ENCODE assay signal across 27 cellular contexts in genomic region chr5:5532306-5533076, GRCh38.
"Had no signal": no experiment of that assay in that cellular context is flagged by ENCODE, and none has a peak within 500 bp of the region (broad histone marks: within the 10 kb centered on the region; RNA-seq: fewer than 3 reads in every experiment).

No MANE protein-coding gene starts in this region.

- H3K9ac ChIP-seq: neural progenitor cell, parathyroid adenoma had no signal

- H3K4me1 ChIP-seq: neural progenitor cell, parathyroid adenoma, psoas muscle, spleen, stomach, thyroid gland, tibial nerve, upper lobe of left lung had no signal

- H3K4me3 ChIP-seq: neural progenitor cell, ovary, psoas muscle, skin epidermis, smooth muscle cell, spleen, stomach, thoracic aorta, thyroid gland, tibial nerve, upper lobe of left lung had no signal

- H3K27me3 ChIP-seq: neural progenitor cell, neutrophil, ovary, thyroid gland, tibial nerve, upper lobe of left lung had no signal

- ATAC-seq: naive thymus-derived CD4-positive, alpha-beta T cell; natural killer cell; psoas muscle; right cardiac atrium; sciatic nerve; stimulated activated memory B cell treated with anti-CD40 and anti-IgM and Interleukin-4, amounts not matched to agents 10 μg/mL and 1 μg/mL and 100 μg/mL, for 72 hours had no signal

- DNase-seq: naive thymus-derived CD4-positive, alpha-beta T cell; natural killer cell; nucleus accumbens; ovary; psoas muscle; right cardiac atrium; spleen; stimulated activated CD4-positive, alpha-beta T cell treated with anti-CD3 and anti-CD28 coated beads, Interleukin-12 subunit alpha, Interleukin-12 subunit beta, amount 100 ng/mL, for 4 hours; stimulated activated CD4-positive, alpha-beta T cell treated with anti-CD3 and anti-CD28 coated beads, Interleukin-1b, Interleukin-23, amount 100 ng/mL, for 48 hours; stimulated activated CD4-positive, alpha-beta T cell treated with anti-CD3 and anti-CD28 coated beads, Interleukin-4, amount 100 ng/mL, for 1 hour; stimulated activated CD4-positive, alpha-beta T cell treated with anti-CD3 and anti-CD28 coated beads, Interleukin-4, amount 100 ng/mL, for 4 hours; stimulated activated CD8-positive, alpha-beta memory T cell treated with anti-CD3 and anti-CD28 coated beads, Interleukin-4, amount 100 ng/mL, for 48 hours; stimulated activated naive CD4-positive, alpha-beta T cell; stomach; thyroid gland; trophoblast cell; upper lobe of left lung had no signal

- H2AFZ ChIP-seq: neural progenitor cell, parathyroid adenoma had no signal

- H3K27ac ChIP-seq: neural progenitor cell, neutrophil, ovary, parathyroid adenoma, psoas muscle, skin epidermis, spleen, stomach, thoracic aorta, thyroid gland, tibial nerve, upper lobe of left lung had no signal

- H3K4me2 ChIP-seq: neural progenitor cell, smooth muscle cell had no signal

- FAIRE-seq: urothelium cell line had no signal

- H3K36me3 ChIP-seq: neural progenitor cell, neutrophil, ovary, spleen, stomach, thoracic aorta, thyroid gland, tibial nerve, upper lobe of left lung had no signal

- H3K9me3 ChIP-seq: neutrophil, ovary, psoas muscle, stomach, thoracic aorta, thyroid gland, upper lobe of left lung had no signal
